In the genomic region with DNA sequence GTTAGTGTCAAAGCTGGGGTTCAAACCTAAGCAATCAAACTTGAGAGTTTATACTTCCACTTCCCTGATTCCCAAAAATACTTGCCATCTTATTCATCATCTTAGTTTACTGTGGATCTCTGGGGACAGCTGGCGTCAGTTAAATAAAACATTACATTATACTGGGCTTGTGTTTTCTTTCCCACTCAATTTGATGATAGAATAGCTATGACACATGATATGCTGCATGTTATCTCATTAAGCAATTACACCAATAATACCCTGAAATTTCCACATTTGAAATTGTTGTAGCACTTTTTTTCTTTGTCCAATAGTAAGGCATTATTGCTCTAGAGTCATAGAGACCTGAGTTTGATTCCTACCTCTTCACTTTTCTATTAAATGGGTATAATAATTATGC, we compare ENCODE assay signal across 1 cellular context.
TF ChIP-seq lines count a peak whose summit lies in the region.

No MANE protein-coding gene starts in this region.

TF ChIP-seq in HEK293, 187 proteins besides CTCF, POLR2A, EP300 and RAD21:
- TF ChIP-seq ZFP41 (tag by site-specific recombination; IDR thresholded peaks at IDR 0.05; ENCODE audit: borderline replicate concordance) (no peak), ZEB2 (tag by site-specific recombination; IDR thresholded peaks at IDR 0.05) (peak; percentile 51; the same call in 1 of the 2 replicates), ZBTB21 (tag by site-specific recombination; IDR thresholded peaks at IDR 0.05) (0 out of 2 replicates have a peak, but pooled peaks have one; percentile 25), BCL11B (tag by site-specific recombination; IDR thresholded peaks at IDR 0.05; ENCODE audit: low read depth) (no peak), ZNF214 (tag by site-specific recombination; IDR thresholded peaks at IDR 0.05; ENCODE audit: borderline replicate concordance) (no peak), ZNF132 (tag by site-specific recombination; IDR thresholded peaks at IDR 0.05; ENCODE audit: borderline replicate concordance) (no peak), ZNF629 (tag by site-specific recombination; IDR thresholded peaks at IDR 0.05) (peak; percentile 58; the same call in 1 of the 2 replicates), ZNF555 (tag by site-specific recombination; conservative IDR thresholded peaks at IDR 0.05) (no peak), ZNF560 (tag by site-specific recombination; IDR thresholded peaks at IDR 0.05; ENCODE audit: borderline replicate concordance) (no peak), ZNF600 (tag by site-specific recombination; IDR thresholded peaks at IDR 0.05) (no peak), ZNF24 (tag by site-specific recombination; IDR thresholded peaks at IDR 0.05) (0 out of 2 replicates have a peak, but pooled peaks have one; percentile 27)
- TF ChIP-seq, protein P1, sequence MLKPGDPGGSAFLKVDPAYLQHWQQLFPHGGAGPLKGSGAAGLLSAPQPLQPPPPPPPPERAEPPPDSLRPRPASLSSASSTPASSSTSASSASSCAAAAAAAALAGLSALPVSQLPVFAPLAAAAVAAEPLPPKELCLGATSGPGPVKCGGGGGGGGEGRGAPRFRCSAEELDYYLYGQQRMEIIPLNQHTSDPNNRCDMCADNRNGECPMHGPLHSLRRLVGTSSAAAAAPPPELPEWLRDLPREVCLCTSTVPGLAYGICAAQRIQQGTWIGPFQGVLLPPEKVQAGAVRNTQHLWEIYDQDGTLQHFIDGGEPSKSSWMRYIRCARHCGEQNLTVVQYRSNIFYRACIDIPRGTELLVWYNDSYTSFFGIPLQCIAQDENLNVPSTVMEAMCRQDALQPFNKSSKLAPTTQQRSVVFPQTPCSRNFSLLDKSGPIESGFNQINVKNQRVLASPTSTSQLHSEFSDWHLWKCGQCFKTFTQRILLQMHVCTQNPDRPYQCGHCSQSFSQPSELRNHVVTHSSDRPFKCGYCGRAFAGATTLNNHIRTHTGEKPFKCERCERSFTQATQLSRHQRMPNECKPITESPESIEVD (tag by site-specific recombination; IDR thresholded peaks at IDR 0.05) = peak; percentile 60
